ENCODE assay signal across 8 cellular contexts in the genomic region with DNA sequence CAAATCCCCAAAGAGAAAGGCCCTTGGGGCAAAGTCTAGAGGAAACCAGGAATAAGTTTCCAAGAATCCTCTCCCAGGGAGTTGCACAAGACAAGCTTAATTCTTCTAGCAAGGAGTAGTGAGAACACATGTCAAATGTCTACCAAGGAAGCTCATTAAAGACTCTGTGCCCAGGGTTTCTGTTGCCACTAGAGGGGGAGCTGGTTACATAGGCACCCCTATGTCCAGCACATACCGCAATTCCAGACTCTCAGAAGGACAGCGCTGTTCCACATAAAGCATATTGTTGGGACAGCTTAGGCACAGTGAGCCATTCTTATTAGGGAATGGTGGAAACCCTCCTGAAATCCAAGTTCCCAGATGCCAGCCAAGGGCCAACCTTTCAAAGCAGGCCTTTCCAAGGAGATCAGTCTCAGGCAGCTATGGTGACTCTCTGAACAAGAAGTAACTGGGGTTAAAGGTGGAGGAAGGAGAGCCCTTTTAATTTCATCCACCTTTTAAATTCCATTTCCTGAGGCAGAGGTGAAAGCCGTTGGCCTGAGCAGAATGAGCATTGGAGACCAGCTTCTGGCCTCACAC.
DNase-seq lines count a peak whose midpoint lies in the region; ATAC-seq, FAIRE-seq and TF ChIP-seq lines count a peak whose summit lies in the region.

No MANE protein-coding gene starts in this region.

- no peaks in the 10 kb centered on the region for H3K9me2 ChIP-seq in OCI-LY1 (ENCODE audit: low read depth, low read length)

- no peak overlapping the region for H3K9ac ChIP-seq in OCI-LY1 (ENCODE audit: low read length)
- no peak overlapping the region for H3K9ac ChIP-seq in endothelial cell of umbilical vein (replicated peaks; ENCODE audit: extremely low read depth, insufficient read depth, low read length)

- ATAC-seq in GM19397 (IDR thresholded peaks at IDR 0.05; ENCODE audit: unreplicated experiment): no peak
- ATAC-seq in HG03045 (IDR thresholded peaks at IDR 0.05; ENCODE audit: unreplicated experiment): no peak

- no peaks in the 10 kb centered on the region for H3K36me3 ChIP-seq in OCI-LY1 (ENCODE audit: insufficient read depth, low read length)
- no peaks in the 10 kb centered on the region for H3K36me3 ChIP-seq in endothelial cell of umbilical vein (ENCODE audit: control insufficient read depth in 2 of 2, extremely low read depth in 1 of 2, insufficient read depth in 2 of 2, low read length in 2 of 2)

- dilution Hi-C loops in endothelial cell of umbilical vein (cut with MboI; ENCODE audit: extremely low pct_ligation_motif_present, low sequenced_read_pairs): no loop called here

- H2AFZ ChIP-seq in OCI-LY1 (ENCODE audit: low read length) (no peak overlapping the region), endothelial cell of umbilical vein (ENCODE audit: low read depth, low read length) (no peak overlapping the region)

- H3K9me3 Mint-ChIP-seq in neural crest cell: peaks cover 2% of the 10 kb centered on the region

- H3K27me3 Mint-ChIP-seq in neural crest cell (ENCODE audit: low read depth): no peaks in the 10 kb centered on the region

- H3K4me1 Mint-ChIP-seq in neural crest cell: peaks cover 6% of the 10 kb centered on the region

- H4K20me1 ChIP-seq in OCI-LY1 (ENCODE audit: insufficient read depth, low read length): no peaks in the 10 kb centered on the region
- H4K20me1 ChIP-seq in endothelial cell of umbilical vein (replicated peaks; ENCODE audit: control insufficient read depth, extremely low read depth, insufficient read depth, low read length): no peaks in the 10 kb centered on the region

- H3K36me3 Mint-ChIP-seq in neural crest cell (ENCODE audit: low read depth): no peaks in the 10 kb centered on the region

- H3K4me2 ChIP-seq in OCI-LY1 (ENCODE audit: low read length) (no peak overlapping the region), endothelial cell of umbilical vein (ENCODE audit: insufficient read depth, low read length) (no peak overlapping the region)

- H3K79me2 ChIP-seq in OCI-LY1 (ENCODE audit: insufficient read depth, low read length) (no peaks in the 10 kb centered on the region), endothelial cell of umbilical vein (ENCODE audit: control insufficient read depth, insufficient read depth, low read length) (no peaks in the 10 kb centered on the region)

- H3K27ac ChIP-seq in OCI-LY1 (ENCODE audit: low read depth, low read length, poor library complexity, severe bottlenecking) (no peak overlapping the region), endothelial cell of umbilical vein (ENCODE audit: insufficient read depth, low read depth, low read length) (no peak overlapping the region)

- CTCF ChIA-PET in endothelial cell of umbilical vein (lab: Charles Lee): interaction anchor here (0.6 to 2.2 kb wide), 45 partner anchors 10 to 535 kb away, joined by 3 to 61 read pairs (median 5); partner anchors contain the start of genes LRRC49 and THAP10

- POLR2A ChIA-PET in endothelial cell of umbilical vein (lab: Charles Lee): no interaction called here

- peak; percentile 53 for FAIRE-seq in endothelial cell of umbilical vein (lab: Jason Lieb, UNC)

- H3K27me3 ChIP-seq in OCI-LY1 (ENCODE audit: insufficient read depth, low read length) (no peaks in the 10 kb centered on the region; the same call in 1 of the 2 replicates), endothelial cell of umbilical vein (ENCODE audit: control insufficient read depth in 2 of 2, insufficient read depth in 2 of 2, low read length in 2 of 2) (peaks cover 2 to 5% of the 10 kb centered on the region in 2 experiments)

- H3K9me1 ChIP-seq in endothelial cell of umbilical vein (replicated peaks; ENCODE audit: control insufficient read depth, extremely low read depth, insufficient read depth, low read length): no peaks in the 10 kb centered on the region

- DNase-seq in endothelial cell of umbilical vein (ENCODE audit: low read depth, low spot score) (peak; percentile 71), neural crest cell (ENCODE audit: low read depth, low spot score) (no peak), NCI-H2029 treated with DMSO at 0.1 percent for 48 hours (lab: John Stamatoyannopoulos, UW) (no peak), posterior vena cava (ENCODE audit: low spot score) (no peak)

- H3K4me3 ChIP-seq in GM12875 (ENCODE audit: low read depth, low read length) (no peak overlapping the region), OCI-LY1 (ENCODE audit: low read depth, low read length, poor library complexity, severe bottlenecking) (no peak overlapping the region), endothelial cell of umbilical vein (replicated peaks in 1 of 3; ENCODE audit: insufficient read depth in 1 of 3, low read depth in 1 of 3, low read length in 3 of 3) (no peak overlapping the region)

- H3K9me3 ChIP-seq in OCI-LY1 (ENCODE audit: low read length) (no peaks in the 10 kb centered on the region), endothelial cell of umbilical vein (replicated peaks; ENCODE audit: control insufficient read depth, insufficient read depth, low read length) (no peaks in the 10 kb centered on the region)

- BruUV-seq in endothelial cell of umbilical vein (replicated peaks; lab: Mats Ljungman, UMichigan): no TSS peak

- H3K4me1 ChIP-seq in OCI-LY1 (ENCODE audit: insufficient read depth, low read length, severe bottlenecking): no peaks in the 10 kb centered on the region
- H3K4me1 ChIP-seq in endothelial cell of umbilical vein (ENCODE audit: control insufficient read depth, extremely low read depth, insufficient read depth, low read length): no peaks in the 10 kb centered on the region

- no peak for TF ChIP-seq POLR2A in endothelial cell of umbilical vein (IDR thresholded peaks at IDR 0.05; ENCODE audit: low read depth, low read length)

- TF ChIP-seq CTCF in GM12875 (IDR thresholded peaks at IDR 0.05; ENCODE audit: borderline replicate concordance, insufficient read depth, low read depth, low read length): peak; percentile 22; the same call in 1 of the 2 replicates
- TF ChIP-seq CTCF in OCI-LY1 (IDR thresholded peaks at IDR 0.05; ENCODE audit: low read length): peak; percentile 41; the same call in 1 of the 2 replicates
- peak; percentile 55 to 77 for TF ChIP-seq CTCF in endothelial cell of umbilical vein (IDR thresholded peaks at IDR 0.05; ENCODE audit: extremely low read depth in 1 of 2, insufficient read depth in 1 of 2, low read depth in 1 of 2, low read length in 2 of 2)
- peak; percentile 29 for TF ChIP-seq CTCF in neural crest cell (conservative IDR thresholded peaks at IDR 0.05)

- H3K27ac Mint-ChIP-seq in neural crest cell (ENCODE audit: unreplicated experiment): no peak overlapping the region

- intact Hi-C loops in endothelial cell of umbilical vein (cut with micrococcal nuclease): loop anchor here (1.0 to 10.0 kb wide), 4 partner anchors 68 to 243 kb away; no protein-coding TSS in a partner anchor
- intact Hi-C loops in posterior vena cava (cut with DNase I): no loop called here

- no peaks in the 10 kb centered on the region for H3F3A ChIP-seq in OCI-LY1 (ENCODE audit: insufficient read depth, low read length)

- no peak overlapping the region for H3K4me3 Mint-ChIP-seq in neural crest cell

TF ChIP-seq in endothelial cell of umbilical vein, 7 proteins besides CTCF, POLR2A, EP300 and RAD21:
- TF ChIP-seq POLR2AphosphoS5 (IDR thresholded peaks at IDR 0.05; ENCODE audit: insufficient read depth, low read depth, low read length): no peak
- TF ChIP-seq FOS (IDR thresholded peaks at IDR 0.05; ENCODE audit: borderline replicate concordance, insufficient read depth, low read length): no peak
- TF ChIP-seq JUN (IDR thresholded peaks at IDR 0.05; ENCODE audit: borderline replicate concordance, insufficient read depth, insufficient read length, low read depth): no peak
- no peak for TF ChIP-seq GATA2 (IDR thresholded peaks at IDR 0.05; ENCODE audit: insufficient read depth, insufficient read length, low read depth, low read length)
- no peak for TF ChIP-seq MAX (IDR thresholded peaks at IDR 0.05; ENCODE audit: insufficient read depth, insufficient read length)
- TF ChIP-seq EZH2 (IDR thresholded peaks at IDR 0.05; ENCODE audit: borderline replicate concordance, low read depth, low read length, severe bottlenecking): no peak
- no peak for TF ChIP-seq MYC (IDR thresholded peaks at IDR 0.05; ENCODE audit: low read depth, low read length)
TF ChIP-seq in endothelial cell of umbilical vein: peak in this region for 0.
